Comparison of ENCODE assay signal across 21 cellular contexts in the genomic region with DNA sequence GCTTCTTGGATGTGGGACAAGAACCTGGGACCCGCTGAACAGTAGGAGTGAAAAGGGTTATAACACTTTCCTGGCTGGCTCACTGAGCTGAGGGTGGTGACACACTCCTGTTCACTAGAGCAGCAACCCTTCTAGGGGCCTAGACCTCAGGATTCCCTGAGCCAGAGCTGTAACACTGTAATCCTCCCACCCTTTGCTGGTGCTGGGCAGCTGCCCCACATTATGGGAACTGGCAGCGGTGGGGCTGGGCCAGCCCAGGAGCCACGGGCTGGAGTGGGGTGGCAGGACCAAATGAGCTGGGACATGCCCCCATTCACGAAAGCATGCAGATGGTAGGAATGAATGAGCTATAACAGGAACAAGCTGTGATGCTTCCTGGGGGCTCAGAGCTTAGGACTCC.
A peak's percentile ranks its signal among the peaks of the same experiment; 100 is the strongest.
DNase-seq lines count a peak whose midpoint lies in the region; ATAC-seq and TF ChIP-seq lines count a peak whose summit lies in the region.
"Had no signal": no experiment of that assay in that cellular context is flagged by ENCODE, and none has a peak within 500 bp of the region (broad histone marks: within the 10 kb centered on the region; RNA-seq: fewer than 3 reads in every experiment).

No MANE protein-coding gene starts in this region.

- H3K36me3 ChIP-seq in SU-DHL-6 (ENCODE audit: low read length) (peaks cover 5% of the 10 kb centered on the region; the same call in 1 of the 2 replicates), gastrocnemius medialis (no peaks in the 10 kb centered on the region), tibial nerve (peaks cover 0 to 43% (median 0%) of the 10 kb centered on the region in 3 donors)

- H3K9ac ChIP-seq in SU-DHL-6 (ENCODE audit: low read length), result peak overlapping the region; percentile 32
- H3K9ac ChIP-seq: SK-N-SH had no signal

- no peak for TF ChIP-seq CTCF in SU-DHL-6 (IDR thresholded peaks at IDR 0.05; ENCODE audit: insufficient read depth, low read length, poor library complexity, severe bottlenecking)
- no peak for TF ChIP-seq CTCF in gastrocnemius medialis (IDR thresholded peaks at IDR 0.05 in 4 of 5, conservative IDR thresholded peaks at IDR 0.05 in 1 of 5)
- TF ChIP-seq CTCF in GM10266 (IDR thresholded peaks at IDR 0.05; ENCODE audit: control insufficient read depth, insufficient read depth, low read depth, missing control alignments), result no peak
- TF ChIP-seq CTCF in tibial nerve (IDR thresholded peaks at IDR 0.05), result no peak

- peak overlapping the region; percentile 24 for H3K4me2 ChIP-seq in SU-DHL-6 (ENCODE audit: low read depth, low read length, poor library complexity, severe bottlenecking)
- H3K4me2 ChIP-seq: GM23338, PC-9, SK-N-SH had no signal

- in situ Hi-C loops in gastrocnemius medialis (cut with MboI; ENCODE audit: low sequenced_read_pairs in 4 of 4), result no loop called here

- H3F3A ChIP-seq in SU-DHL-6 (ENCODE audit: insufficient read depth), result peaks cover 29% of the 10 kb centered on the region

- intact Hi-C loops in left ventricle myocardium superior (cut with micrococcal nuclease) (no loop called here), gastrocnemius medialis (cut with DNase I; ENCODE audit: low total_unique reads) (no loop called here)

- TF ChIP-seq POLR2A in gastrocnemius medialis (IDR thresholded peaks at IDR 0.05) (no peak), tibial nerve (IDR thresholded peaks at IDR 0.05) (no peak)

- TF ChIP-seq EP300 in tibial nerve (IDR thresholded peaks at IDR 0.05), result no peak

- WGBS in tibial nerve, 2 donors, result 94 to 100% methylated on average over 4 of the region's 4 CpGs

- no peak overlapping the region for H2AFZ ChIP-seq in SU-DHL-6 (ENCODE audit: low read depth, low read length, severe bottlenecking)
- H2AFZ ChIP-seq: GM23338, PC-9 had no signal

- peak; percentile 92 for DNase-seq in NCI-H446 treated with DMSO at 0.1 percent for 48 hours (lab: John Stamatoyannopoulos, UW)
- DNase-seq in NCI-H446 (lab: John Stamatoyannopoulos, UW), result no peak
- DNase-seq in left ventricle myocardium superior, result no peak
- no peak for DNase-seq in gastrocnemius medialis
- DNase-seq in GM10266 (ENCODE audit: extremely low spot score), result no peak
- no peak for DNase-seq in tibial nerve (ENCODE audit: low spot score in 2 of 2)
- no peak for DNase-seq in NOMO-1 treated with dmso at 0.1 percent for 144 hours (lab: John Stamatoyannopoulos, UW; ENCODE audit: unreplicated experiment)
- DNase-seq: Calu3; CD4-positive, alpha-beta memory T cell; GDM1; Kasumi-1; NCI-H1105; NCI-H526 treated with DMSO at 0.1 percent for 48 hours; NK-92 treated with Interleukin-12 subunit alpha and Interleukin-12 subunit beta, amount 100 ng/mL, for 24 hours; PC-9; SK-N-SH had no signal

- H3K27ac ChIP-seq in SU-DHL-6 (ENCODE audit: low read depth, low read length) (peak overlapping the region; percentile 95), gastrocnemius medialis (peak overlapping the region in 3 of 4 donors; percentile 56 to 78 (median 57)), tibial nerve (no peak overlapping the region)
- H3K27ac ChIP-seq: 22Rv1, HL-60, PC-9 had no signal

- no peaks in the 10 kb centered on the region for H3K27me3 ChIP-seq in SU-DHL-6 (ENCODE audit: low read length)
- no peaks in the 10 kb centered on the region for H3K27me3 ChIP-seq in gastrocnemius medialis
- no peaks in the 10 kb centered on the region for H3K27me3 ChIP-seq in tibial nerve

- H3K9me3 ChIP-seq in SU-DHL-6 (ENCODE audit: insufficient read depth, low read length), result peaks cover 36% of the 10 kb centered on the region
- no peaks in the 10 kb centered on the region for H3K9me3 ChIP-seq in gastrocnemius medialis
- peaks cover 0 to 59% (median 3%) of the 10 kb centered on the region in 4 donors for H3K9me3 ChIP-seq in tibial nerve
- H3K9me3 ChIP-seq: SK-N-SH had no signal

- ATAC-seq in left ventricle myocardium superior (peak; percentile 71), gastrocnemius medialis (peak in 1 of 2 donors; percentile 40)
- ATAC-seq: GM23338, HCT116 had no signal

- H3K4me3 ChIP-seq in SU-DHL-6 (ENCODE audit: insufficient read depth, low read length, poor library complexity, severe bottlenecking), result no peak overlapping the region
- no peak overlapping the region for H3K4me3 ChIP-seq in gastrocnemius medialis
- no peak overlapping the region for H3K4me3 ChIP-seq in tibial nerve
- H3K4me3 ChIP-seq: GM23338, PC-9 had no signal

- no peaks in the 10 kb centered on the region for H3K9me2 ChIP-seq in SU-DHL-6 (replicated peaks; ENCODE audit: insufficient read depth, low read length)
- H3K9me2 ChIP-seq: SK-N-SH had no signal

- H3K4me1 ChIP-seq in gastrocnemius medialis (peaks cover 21 to 24% of the 10 kb centered on the region in 2 donors), tibial nerve (no peaks in the 10 kb centered on the region)

- no peaks in the 10 kb centered on the region for H3K79me2 ChIP-seq in SU-DHL-6 (ENCODE audit: insufficient read depth, low read length)

- H4K20me1 ChIP-seq in SU-DHL-6 (ENCODE audit: low read depth, low read length), result no peaks in the 10 kb centered on the region

Comparison
In these comparisons a context has a peak if more than half of its experiments do, and no peak if none do; other contexts are left out.
1. H3K27ac ChIP-seq: peak in SU-DHL-6 (single experiment) and gastrocnemius medialis (3 of 4); none in tibial nerve (0 of 4).